In the genomic region with DNA sequence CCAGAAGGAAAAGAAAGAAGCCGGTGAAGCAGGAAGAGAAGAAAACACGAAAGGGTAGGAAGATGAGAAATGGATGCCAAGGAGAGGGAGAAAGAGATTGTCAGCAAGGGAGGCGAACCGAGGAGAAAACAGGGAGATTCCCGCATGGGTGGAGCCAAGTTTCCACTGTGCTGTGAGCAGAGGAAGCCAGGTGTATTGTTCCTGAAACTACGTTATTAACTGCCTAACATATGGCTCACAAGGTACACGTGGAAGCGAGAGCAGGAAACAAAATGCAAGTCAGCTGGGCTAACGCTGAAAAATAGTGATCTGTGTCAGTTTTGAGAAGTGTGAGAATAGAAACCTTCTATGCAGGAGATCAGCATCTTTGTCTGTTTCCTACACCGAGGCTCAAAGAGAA, we compare ENCODE assay signal across 1 cellular context.
TF ChIP-seq lines count a peak whose summit lies in the region.

No MANE protein-coding gene starts in this region.

TF ChIP-seq in IMR-90, 13 proteins besides CTCF, POLR2A, EP300 and RAD21:
- TF ChIP-seq CHD1 (IDR thresholded peaks at IDR 0.05; ENCODE audit: low read depth, low read length) (no peak), USF2 (IDR thresholded peaks at IDR 0.05; ENCODE audit: low read depth, low read length) (no peak), FOS (IDR thresholded peaks at IDR 0.05; ENCODE audit: low read depth, low read length) (no peak), SMC3 (IDR thresholded peaks at IDR 0.05; ENCODE audit: low read depth, low read length) (no peak), ELK1 (IDR thresholded peaks at IDR 0.05; ENCODE audit: borderline replicate concordance, low read depth, low read length) (no peak), BHLHE40 (IDR thresholded peaks at IDR 0.05; ENCODE audit: low read depth, low read length) (no peak), MXI1 (IDR thresholded peaks at IDR 0.05; ENCODE audit: borderline replicate concordance, low read depth, low read length) (no peak), RFX5 (IDR thresholded peaks at IDR 0.05; ENCODE audit: low read depth, low read length) (no peak), CEBPB (IDR thresholded peaks at IDR 0.05; ENCODE audit: low read depth, low read length) (no peak), NFE2L2 (IDR thresholded peaks at IDR 0.05; ENCODE audit: low read depth, low read length) (no peak), RCOR1 (IDR thresholded peaks at IDR 0.05; ENCODE audit: insufficient replicate concordance, low read length) (no peak), MAZ (IDR thresholded peaks at IDR 0.05; ENCODE audit: borderline replicate concordance, low read depth, low read length) (no peak), MAFK (IDR thresholded peaks at IDR 0.05; ENCODE audit: low read depth, low read length) (no peak)
